In genomic region chr6:63560806-63561672, GRCh38 we compare ENCODE assay signal across 1 cellular context.
TF ChIP-seq lines count a peak whose summit lies in the region.

No MANE protein-coding gene starts in this region.

TF ChIP-seq in A549, 52 proteins besides CTCF, POLR2A, EP300 and RAD21 (continued from another document):
- TF ChIP-seq HES2 (IDR thresholded peaks at IDR 0.05) (peak; percentile 84), PBX3 (IDR thresholded peaks at IDR 0.05) (peak; percentile 73; the same call in 1 of the 2 replicates), HEYL (CRISPR knock-in tag; IDR thresholded peaks at IDR 0.05) (0 out of 2 replicates have a peak, but pooled peaks have one; percentile 24), RARB (CRISPR knock-in tag; IDR thresholded peaks at IDR 0.05) (peak; percentile 94; the same call in 1 of the 2 replicates), MAZ (IDR thresholded peaks at IDR 0.05; ENCODE audit: borderline replicate concordance, low read depth, low read length) (no peak), CEBPB (IDR thresholded peaks at IDR 0.05) (peak; percentile 96 to 99), MAX (IDR thresholded peaks at IDR 0.05) (peak; percentile 77), JUNB (IDR thresholded peaks at IDR 0.05) (peak; percentile 95), TP53 (CRISPR knock-in tag; IDR thresholded peaks at IDR 0.05) (0 out of 2 replicates have a peak, but pooled peaks have one; percentile 30)
